8 cellular contexts compared by ENCODE assay signal in genomic region chr5:123937230-123937629, GRCh38.
DNase-seq lines count a peak whose midpoint lies in the region; ATAC-seq and TF ChIP-seq lines count a peak whose summit lies in the region.

No MANE protein-coding gene starts in this region.

- no peaks in the 10 kb centered on the region for H3F3A ChIP-seq in smooth muscle cell (ENCODE audit: low read depth)

- H3K4me3 ChIP-seq in HL-60 (replicated peaks; ENCODE audit: insufficient read depth, low read length) (no peak overlapping the region), SJSA1 (no peak overlapping the region), foreskin fibroblast (ENCODE audit: low read depth in 1 of 2, low read length in 2 of 2) (no peak overlapping the region), smooth muscle cell (no peak overlapping the region)

- no peak overlapping the region for H3K27ac ChIP-seq in HL-60 (replicated peaks)
- no peak overlapping the region for H3K27ac ChIP-seq in SJSA1
- no peak overlapping the region for H3K27ac ChIP-seq in smooth muscle cell (ENCODE audit: low read depth)

- no peaks in the 10 kb centered on the region for H4K20me1 ChIP-seq in smooth muscle cell (ENCODE audit: low read depth)

- peaks cover 7% of the 10 kb centered on the region for H3K9me3 ChIP-seq in SJSA1 (replicated peaks)
- peaks cover 9% of the 10 kb centered on the region for H3K9me3 ChIP-seq in smooth muscle cell (replicated peaks; ENCODE audit: low read depth)

- H3K27me3 ChIP-seq in HL-60 (ENCODE audit: insufficient read depth, poor library complexity, severe bottlenecking) (no peaks in the 10 kb centered on the region), SJSA1 (replicated peaks) (no peaks in the 10 kb centered on the region), smooth muscle cell (ENCODE audit: low read depth) (no peaks in the 10 kb centered on the region)

- DNase-seq in COLO829 (ENCODE audit: low spot score) (peak; percentile 13), HL-60 (ENCODE audit: low read depth in 1 of 2, low spot score in 1 of 2) (peak; percentile 1 to 8), SJSA1 (ENCODE audit: low read depth in 1 of 2, low spot score in 2 of 2) (peak; percentile 67 to 72), foreskin fibroblast (peak; percentile 42 to 68), smooth muscle cell (lab: John Stamatoyannopoulos, UW; ENCODE audit: unreplicated experiment) (no peak), retina (no peak), NCI-H1436 (lab: John Stamatoyannopoulos, UW) (no peak)

- no peak overlapping the region for H2AFZ ChIP-seq in smooth muscle cell (ENCODE audit: low read depth)

- ATAC-seq in HG02759 (IDR thresholded peaks at IDR 0.05; ENCODE audit: unreplicated experiment) = no peak

- H3K79me2 ChIP-seq in smooth muscle cell (ENCODE audit: low read depth) = no peaks in the 10 kb centered on the region

- H3K4me1 ChIP-seq in SJSA1 (replicated peaks) = no peaks in the 10 kb centered on the region
- no peaks in the 10 kb centered on the region for H3K4me1 ChIP-seq in smooth muscle cell (ENCODE audit: low read depth)

- TF ChIP-seq CTCF in HL-60 (IDR thresholded peaks at IDR 0.05; ENCODE audit: insufficient read depth, low read length) = peak; percentile 5
- peak; percentile 20 for TF ChIP-seq CTCF in foreskin fibroblast (IDR thresholded peaks at IDR 0.05; ENCODE audit: low read depth, low read length)
- peak; percentile 33 for TF ChIP-seq CTCF in smooth muscle cell (IDR thresholded peaks at IDR 0.05; ENCODE audit: borderline replicate concordance, insufficient read depth, poor library complexity, severe bottlenecking)

- no peaks in the 10 kb centered on the region for H3K36me3 ChIP-seq in SJSA1
- no peaks in the 10 kb centered on the region for H3K36me3 ChIP-seq in smooth muscle cell (ENCODE audit: low read depth)

- 70% methylated on average over 6 of the region's 6 CpGs for WGBS in smooth muscle cell (ENCODE audit: low lambda C conversion rate)

- no peak overlapping the region for H3K9ac ChIP-seq in smooth muscle cell (ENCODE audit: low read depth)

- H3K4me2 ChIP-seq in smooth muscle cell = no peak overlapping the region

Comparison
In these comparisons a context has a peak if more than half of its experiments do, and no peak if none do; other contexts are left out.
1. DNase-seq: peak in COLO829 (single experiment), HL-60 (2 of 2), SJSA1 (2 of 2) and foreskin fibroblast (2 of 2); none in smooth muscle cell (single experiment), retina (single experiment) and NCI-H1436 (single experiment).
2. Peak in every context shown above with its lines, with median percentiles within 50 percentile points of each other: CTCF ChIP-seq.